In the genomic region with DNA sequence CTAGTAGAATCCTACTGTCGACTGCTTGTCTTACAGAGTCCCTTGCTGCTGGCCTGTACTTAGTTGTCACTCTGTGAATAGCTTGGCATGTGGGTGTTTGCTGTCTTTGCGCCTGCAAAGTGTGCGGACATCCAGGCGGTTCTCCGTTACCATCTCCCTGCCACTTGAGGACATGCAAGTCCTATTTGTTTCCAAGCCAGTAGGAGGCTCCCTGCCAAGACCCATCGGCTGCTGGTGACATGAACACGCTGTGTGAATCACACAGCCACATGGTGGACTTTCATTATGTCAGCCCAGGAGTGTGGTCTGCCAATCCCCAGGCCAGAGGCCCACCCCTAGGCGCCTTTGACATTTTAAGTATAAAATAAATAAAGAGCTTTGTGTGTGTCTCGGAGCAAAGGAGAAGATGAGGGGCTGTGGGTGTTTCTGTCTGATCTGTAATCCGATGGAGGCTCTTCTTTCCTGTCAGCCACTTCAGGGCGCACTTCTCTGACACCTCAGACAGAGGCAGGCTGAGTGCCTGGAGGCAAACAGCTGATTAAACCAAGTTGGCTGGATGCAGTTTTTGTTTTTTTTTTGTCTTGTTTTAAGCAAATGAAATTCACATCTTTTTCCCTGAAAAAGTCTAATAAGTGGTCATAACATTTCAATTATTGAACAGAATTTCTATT, we compare ENCODE assay signal across 1 cellular context.
TF ChIP-seq lines count a peak whose summit lies in the region.

No MANE protein-coding gene starts in this region.

TF ChIP-seq in HepG2, 621 proteins besides CTCF, POLR2A, EP300 and RAD21 (continued from another document):
- TF ChIP-seq, protein P1, sequence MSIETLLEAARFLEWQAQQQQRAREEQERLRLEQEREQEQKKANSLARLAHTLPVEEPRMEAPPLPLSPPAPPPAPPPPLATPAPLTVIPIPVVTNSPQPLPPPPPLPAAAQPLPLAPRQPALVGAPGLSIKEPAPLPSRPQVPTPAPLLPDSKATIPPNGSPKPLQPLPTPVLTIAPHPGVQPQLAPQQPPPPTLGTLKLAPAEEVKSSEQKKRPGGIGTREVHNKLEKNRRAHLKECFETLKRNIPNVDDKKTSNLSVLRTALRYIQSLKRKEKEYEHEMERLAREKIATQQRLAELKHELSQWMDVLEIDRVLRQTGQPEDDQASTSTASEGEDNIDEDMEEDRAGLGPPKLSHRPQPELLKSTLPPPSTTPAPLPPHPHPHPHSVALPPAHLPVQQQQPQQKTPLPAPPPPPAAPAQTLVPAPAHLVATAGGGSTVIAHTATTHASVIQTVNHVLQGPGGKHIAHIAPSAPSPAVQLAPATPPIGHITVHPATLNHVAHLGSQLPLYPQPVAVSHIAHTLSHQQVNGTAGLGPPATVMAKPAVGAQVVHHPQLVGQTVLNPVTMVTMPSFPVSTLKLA (IDR thresholded peaks at IDR 0.05) = 0 out of 2 replicates have a peak, but pooled peaks have one; percentile 7
- TF ChIP-seq, protein P2, sequence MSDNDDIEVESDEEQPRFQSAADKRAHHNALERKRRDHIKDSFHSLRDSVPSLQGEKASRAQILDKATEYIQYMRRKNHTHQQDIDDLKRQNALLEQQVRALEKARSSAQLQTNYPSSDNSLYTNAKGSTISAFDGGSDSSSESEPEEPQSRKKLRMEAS (IDR thresholded peaks at IDR 0.05) = peak; percentile 82
